In the genomic region with DNA sequence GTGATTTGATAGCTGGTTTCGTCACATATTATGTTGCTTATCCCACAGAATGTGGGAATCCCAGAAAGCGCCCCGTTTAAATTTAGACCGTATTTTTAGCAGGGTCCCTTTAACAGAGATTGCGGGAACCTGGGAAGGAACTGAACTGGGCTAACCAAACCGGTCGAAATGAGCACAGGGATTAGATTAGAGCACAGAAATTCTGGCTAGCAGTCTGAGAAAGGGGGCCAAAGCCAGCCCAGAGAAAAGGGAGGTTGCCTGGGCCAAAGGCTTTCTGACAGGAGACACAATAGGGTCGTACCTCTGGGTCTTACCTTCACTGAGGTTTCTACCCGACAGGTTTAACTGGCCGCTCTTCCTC, we compare ENCODE assay signal across 8 cellular contexts. TPM values are rescaled to one million over a fixed set of nuclear protein-coding genes. Genes with fewer than 3 reads are reported as not detected.
DNase-seq lines count a peak whose midpoint lies in the region; ATAC-seq and TF ChIP-seq lines count a peak whose summit lies in the region.

No MANE protein-coding gene starts in this region.

- TF ChIP-seq EP300 in stomach (IDR thresholded peaks at IDR 0.05): no peak

- H3K27ac Mint-ChIP-seq in activated CD4-positive, alpha-beta memory T cell treated with anti-CD3 and anti-CD28 coated beads for 36 hours: peak overlapping the region; percentile 94

- H3K27ac ChIP-seq in iPS DF 6.9 (ENCODE audit: low read length): no peak overlapping the region
- peak overlapping the region; percentile 89 to 94 (median 94) for H3K27ac ChIP-seq in stomach

- POLR2A ChIA-PET in activated CD4-positive, alpha-beta memory T cell treated with anti-CD3 and anti-CD28 coated beads for 36 hours (lab: Charles Lee): interaction anchor here (1.3 to 2.0 kb wide), 2 partner anchors 11 to 206 kb away, joined by 4 to 6 read pairs; partner anchors contain the start of gene CTH

- H3K36me3 Mint-ChIP-seq in activated CD4-positive, alpha-beta memory T cell treated with anti-CD3 and anti-CD28 coated beads for 36 hours: peaks cover 10% of the 10 kb centered on the region

- no peak for TF ChIP-seq CTCF in stomach (IDR thresholded peaks at IDR 0.05)

- peak overlapping the region; percentile 99 for H3K4me3 Mint-ChIP-seq in activated CD4-positive, alpha-beta memory T cell treated with anti-CD3 and anti-CD28 coated beads for 36 hours

- no peaks in the 10 kb centered on the region for H3K9me3 Mint-ChIP-seq in activated CD4-positive, alpha-beta memory T cell treated with anti-CD3 and anti-CD28 coated beads for 36 hours

- H3K27me3 ChIP-seq in iPS DF 6.9 (ENCODE audit: control insufficient read depth, insufficient read depth, low read length) (no peaks in the 10 kb centered on the region), stomach (no peaks in the 10 kb centered on the region)

- H3K4me1 ChIP-seq in iPS DF 6.9 (ENCODE audit: control insufficient read depth, insufficient read depth, low read length) (peaks cover 2% of the 10 kb centered on the region; the same call in 1 of the 2 replicates), stomach (peaks cover 27 to 74% (median 52%) of the 10 kb centered on the region in 4 donors)

- H3K4me3 ChIP-seq in iPS DF 6.9 (ENCODE audit: low read length) (peak overlapping the region; percentile 71; the same call in 1 of the 2 replicates), stomach (peak overlapping the region; percentile 70 to 93 (median 80))

- H3K27me3 Mint-ChIP-seq in activated CD4-positive, alpha-beta memory T cell treated with anti-CD3 and anti-CD28 coated beads for 36 hours: no peaks in the 10 kb centered on the region

- H3K9me3 ChIP-seq in iPS DF 6.9 (ENCODE audit: control insufficient read depth, insufficient read depth, low read length): no peaks in the 10 kb centered on the region
- no peaks in the 10 kb centered on the region for H3K9me3 ChIP-seq in stomach

- ATAC-seq in HG02938 (IDR thresholded peaks at IDR 0.05; ENCODE audit: unreplicated experiment): peak; percentile 32

- no CpG with 5 or more reads among the region's 10 CpGs for WGBS in iPS DF 6.9 (ENCODE audit: insufficient coverage, insufficient read length)
- 0% methylated on average over 10 of the region's 10 CpGs for WGBS in stomach, 5 donors

- CTCF ChIA-PET in activated CD4-positive, alpha-beta memory T cell treated with anti-CD3 and anti-CD28 coated beads for 36 hours (lab: Charles Lee): interaction anchor here (0.5 kb wide), 1 partner anchor 12 kb away, joined by 3 read pairs; no protein-coding TSS in a partner anchor

- H3K36me3 ChIP-seq in iPS DF 6.9 (ENCODE audit: control insufficient read depth, insufficient read depth, low read length) (0 out of 2 replicates have a peak, but pooled peaks cover 2% of the 10 kb centered on the region), stomach (peaks cover 4 to 11% (median 6%) of the 10 kb centered on the region in 4 donors)

- TF ChIP-seq POLR2A in stomach (IDR thresholded peaks at IDR 0.05): no peak

- H3K4me1 Mint-ChIP-seq in activated CD4-positive, alpha-beta memory T cell treated with anti-CD3 and anti-CD28 coated beads for 36 hours (ENCODE audit: low read depth): peaks cover 57% of the 10 kb centered on the region

- intact Hi-C loops in activated CD4-positive, alpha-beta memory T cell treated with anti-CD3 and anti-CD28 coated beads for 36 hours (cut with micrococcal nuclease): loop anchor here (1.0 kb wide), 5 partner anchors 16 to 876 kb away; partner anchors contain the start of genes ANKRD13C, SRSF11 and ZRANB2
- intact Hi-C loops in stomach (cut with DNase I; ENCODE audit: low total_unique reads): no loop called here

- peak; percentile 58 for DNase-seq in NCI-H2171 treated with DMSO at 0.1 percent for 48 hours (lab: John Stamatoyannopoulos, UW)
- no peak for DNase-seq in NCI-H2171 (lab: John Stamatoyannopoulos, UW)
- DNase-seq in activated CD4-positive, alpha-beta memory T cell treated with anti-CD3 and anti-CD28 coated beads for 36 hours: no peak
- no peak for DNase-seq in iPS DF 6.9 (ENCODE audit: low read depth, low spot score)
- DNase-seq in stomach: no peak
- DNase-seq in HT-29 (ENCODE audit: low spot score): no peak
- no peak for DNase-seq in NCI-H82 treated with DMSO at 0.1 percent for 48 hours (lab: John Stamatoyannopoulos, UW; ENCODE audit: unreplicated experiment)

RNA-seq across cellular contexts. Expression of gene LRRC40, which starts 0.3 kb away (rescaled TPM):
- total RNA-seq in activated CD4-positive, alpha-beta memory T cell treated with anti-CD3 and anti-CD28 coated beads for 36 hours: 10 to 100 TPM; 22.1 to 24.7 TPM
- 10 to 100 TPM in 2 of 5 donors, 1 to 10 TPM in 3; 1.4 to 32.7 (median 4.9) TPM for total RNA-seq in stomach
- polyA plus RNA-seq in stomach: 1 to 10 TPM; 5.9 to 7.5 (median 6.0) TPM
- total RNA-seq in HT-29 (2014; rRNA removed; shearing (Covaris generic)): 5.8 and 7.5 TPM in 2 replicates

RNA-seq across cellular contexts. Expression of gene SRSF11, which starts 16.1 kb away (rescaled TPM):
- 100 to 1,000 TPM; 156 to 164 TPM for total RNA-seq in activated CD4-positive, alpha-beta memory T cell treated with anti-CD3 and anti-CD28 coated beads for 36 hours
- 100 to 1,000 TPM in 4 of 5 donors, 10 to 100 TPM in 1; 73.3 to 422 (median 281) TPM for total RNA-seq in stomach
- 100 to 1,000 TPM in 2 of 3 donors, 10 to 100 TPM in 1; 42.8 to 436 (median 135) TPM for polyA plus RNA-seq in stomach
- 94.0 and 115 TPM in 2 replicates for total RNA-seq in HT-29 (2014; rRNA removed; shearing (Covaris generic))
